ENCODE assay signal across 1 cellular context in the genomic region with DNA sequence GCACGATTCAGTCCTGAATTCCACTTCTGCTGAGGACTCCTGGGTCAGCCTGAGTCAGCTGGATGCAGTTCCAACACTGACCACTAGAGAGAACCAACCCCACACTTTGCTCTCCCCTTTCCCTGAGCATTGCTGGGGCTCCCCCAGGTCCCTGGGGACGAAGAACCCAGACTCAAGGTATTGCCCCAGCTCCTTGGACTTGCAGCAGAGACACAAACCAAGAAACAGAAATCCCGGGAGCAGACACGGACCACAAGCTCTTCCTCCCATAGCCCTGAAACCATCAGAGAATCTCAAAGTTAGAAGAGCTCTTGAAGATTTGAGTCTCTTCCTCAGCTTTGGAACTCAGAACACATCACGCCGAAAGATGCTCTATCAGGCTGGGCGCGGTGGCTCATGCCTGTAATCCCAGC.
A peak's percentile ranks its signal among the peaks of the same experiment; 100 is the strongest.
TF ChIP-seq lines count a peak whose summit lies in the region.

No MANE protein-coding gene starts in this region.

TF ChIP-seq in GM12878, 131 proteins besides CTCF, POLR2A, EP300 and RAD21:
- TF ChIP-seq DPF2 (IDR thresholded peaks at IDR 0.05): 0 out of 2 replicates have a peak, but pooled peaks have one; percentile 33
- peak; percentile 26 for TF ChIP-seq SP1 (IDR thresholded peaks at IDR 0.05; ENCODE audit: low read depth, low read length)
- no peak for TF ChIP-seq CBX5 (IDR thresholded peaks at IDR 0.05; ENCODE audit: low read depth)
- peak in 1 of 2 experiments; percentile 33; a peak in 1 of 4 replicates for TF ChIP-seq BHLHE40 (IDR thresholded peaks at IDR 0.05; ENCODE audit: borderline replicate concordance in 1 of 2, low read depth in 2 of 2, low read length in 1 of 2)
- peak; percentile 58; the same call in 1 of the 2 replicates for TF ChIP-seq NBN (IDR thresholded peaks at IDR 0.05)
- no peak for TF ChIP-seq ATF7 (IDR thresholded peaks at IDR 0.05; ENCODE audit: low read depth)
- TF ChIP-seq JUND (IDR thresholded peaks at IDR 0.05; ENCODE audit: low read depth, low read length): no peak
- no peak for TF ChIP-seq CEBPB (IDR thresholded peaks at IDR 0.05; ENCODE audit: borderline replicate concordance in 1 of 2, low read depth in 2 of 2, low read length in 2 of 2)
- TF ChIP-seq RB1 (IDR thresholded peaks at IDR 0.05; ENCODE audit: borderline replicate concordance): peak; percentile 95; the same call in 1 of the 2 replicates
- TF ChIP-seq PAX5 (IDR thresholded peaks at IDR 0.05; ENCODE audit: borderline replicate concordance, low read depth, low read length): peak; percentile 21; the same call in 1 of the 2 replicates
- TF ChIP-seq, protein P1, sequence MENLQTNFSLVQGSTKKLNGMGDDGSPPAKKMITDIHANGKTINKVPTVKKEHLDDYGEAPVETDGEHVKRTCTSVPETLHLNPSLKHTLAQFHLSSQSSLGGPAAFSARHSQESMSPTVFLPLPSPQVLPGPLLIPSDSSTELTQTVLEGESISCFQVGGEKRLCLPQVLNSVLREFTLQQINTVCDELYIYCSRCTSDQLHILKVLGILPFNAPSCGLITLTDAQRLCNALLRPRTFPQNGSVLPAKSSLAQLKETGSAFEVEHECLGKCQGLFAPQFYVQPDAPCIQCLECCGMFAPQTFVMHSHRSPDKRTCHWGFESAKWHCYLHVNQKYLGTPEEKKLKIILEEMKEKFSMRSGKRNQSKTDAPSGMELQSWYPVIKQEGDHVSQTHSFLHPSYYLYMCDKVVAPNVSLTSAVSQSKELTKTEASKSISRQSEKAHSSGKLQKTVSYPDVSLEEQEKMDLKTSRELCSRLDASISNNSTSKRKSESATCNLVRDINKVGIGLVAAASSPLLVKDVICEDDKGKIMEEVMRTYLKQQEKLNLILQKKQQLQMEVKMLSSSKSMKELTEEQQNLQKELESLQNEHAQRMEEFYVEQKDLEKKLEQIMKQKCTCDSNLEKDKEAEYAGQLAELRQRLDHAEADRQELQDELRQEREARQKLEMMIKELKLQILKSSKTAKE (IDR thresholded peaks at IDR 0.05; ENCODE audit: low read depth, poor library complexity, severe bottlenecking): peak; percentile 54
- TF ChIP-seq WRNIP1 (IDR thresholded peaks at IDR 0.05; ENCODE audit: borderline replicate concordance, low read depth, low read length): no peak
- TF ChIP-seq STAT1 (conservative IDR thresholded peaks at IDR 0.05): 0 out of 2 replicates have a peak, but pooled peaks have one; percentile 44
- TF ChIP-seq USF2 (IDR thresholded peaks at IDR 0.05; ENCODE audit: borderline replicate concordance, low read depth, low read length): no peak
- TF ChIP-seq, protein P2, sequence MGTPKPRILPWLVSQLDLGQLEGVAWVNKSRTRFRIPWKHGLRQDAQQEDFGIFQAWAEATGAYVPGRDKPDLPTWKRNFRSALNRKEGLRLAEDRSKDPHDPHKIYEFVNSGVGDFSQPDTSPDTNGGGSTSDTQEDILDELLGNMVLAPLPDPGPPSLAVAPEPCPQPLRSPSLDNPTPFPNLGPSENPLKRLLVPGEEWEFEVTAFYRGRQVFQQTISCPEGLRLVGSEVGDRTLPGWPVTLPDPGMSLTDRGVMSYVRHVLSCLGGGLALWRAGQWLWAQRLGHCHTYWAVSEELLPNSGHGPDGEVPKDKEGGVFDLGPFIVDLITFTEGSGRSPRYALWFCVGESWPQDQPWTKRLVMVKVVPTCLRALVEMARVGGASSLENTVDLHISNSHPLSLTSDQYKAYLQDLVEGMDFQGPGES (IDR thresholded peaks at IDR 0.05): no peak
- peak; percentile 53 for TF ChIP-seq IKZF1 (conservative IDR thresholded peaks at IDR 0.05)
- no peak for TF ChIP-seq SMAD1 (IDR thresholded peaks at IDR 0.05; ENCODE audit: low read depth, partially characterized antibody)
- TF ChIP-seq YBX1 (IDR thresholded peaks at IDR 0.05): peak; percentile 61; the same call in 1 of the 2 replicates
- TF ChIP-seq RUNX3 (IDR thresholded peaks at IDR 0.05; ENCODE audit: low read length): 0 out of 2 replicates have a peak, but pooled peaks have one; percentile 34
- TF ChIP-seq SIX5 (IDR thresholded peaks at IDR 0.05; ENCODE audit: low read depth, low read length, severe bottlenecking): no peak
- peak; percentile 99 for TF ChIP-seq MEF2B (IDR thresholded peaks at IDR 0.05; ENCODE audit: partially characterized antibody, poor library complexity, severe bottlenecking)
- TF ChIP-seq SUZ12 (IDR thresholded peaks at IDR 0.05; ENCODE audit: unreplicated experiment): no peak
- 0 out of 2 replicates have a peak, but pooled peaks have one; percentile 24 for TF ChIP-seq NR2F1 (conservative IDR thresholded peaks at IDR 0.05)
- peak; percentile 55; the same call in 1 of the 2 replicates for TF ChIP-seq YY1 (IDR thresholded peaks at IDR 0.05; ENCODE audit: low read depth, low read length)
- TF ChIP-seq HCFC1 (IDR thresholded peaks at IDR 0.05; ENCODE audit: low read length): no peak
- no peak for TF ChIP-seq TCF12 (IDR thresholded peaks at IDR 0.05; ENCODE audit: low read depth, low read length)
- no peak for TF ChIP-seq ZNF24 (IDR thresholded peaks at IDR 0.05)
- no peak for TF ChIP-seq POLR2AphosphoS2 (IDR thresholded peaks at IDR 0.05; ENCODE audit: low read depth, low read length)
- TF ChIP-seq MLLT1 (IDR thresholded peaks at IDR 0.05): peak; percentile 79
- TF ChIP-seq SMC3 (IDR thresholded peaks at IDR 0.05; ENCODE audit: borderline replicate concordance, low read length): peak; percentile 91
- no peak for TF ChIP-seq ZNF384 (IDR thresholded peaks at IDR 0.05; ENCODE audit: borderline replicate concordance, low read depth, low read length)
- no peak for TF ChIP-seq NFXL1 (IDR thresholded peaks at IDR 0.05; ENCODE audit: borderline replicate concordance)
- peak; percentile 73 for TF ChIP-seq IRF4 (IDR thresholded peaks at IDR 0.05; ENCODE audit: low read depth, low read length)
- peak; percentile 88; the same call in 1 of the 2 replicates for TF ChIP-seq SMARCA5 (IDR thresholded peaks at IDR 0.05)
- peak; percentile 48 to 56; a peak in 2 of 4 replicates for TF ChIP-seq IKZF2 (IDR thresholded peaks at IDR 0.05)
- no peak for TF ChIP-seq TCF7 (IDR thresholded peaks at IDR 0.05; ENCODE audit: borderline replicate concordance)
- TF ChIP-seq RELA (IDR thresholded peaks at IDR 0.05; ENCODE audit: borderline replicate concordance, partially characterized antibody): peak; percentile 77
- no peak for TF ChIP-seq BMI1 (IDR thresholded peaks at IDR 0.05; ENCODE audit: borderline replicate concordance)
- TF ChIP-seq, protein P3, sequence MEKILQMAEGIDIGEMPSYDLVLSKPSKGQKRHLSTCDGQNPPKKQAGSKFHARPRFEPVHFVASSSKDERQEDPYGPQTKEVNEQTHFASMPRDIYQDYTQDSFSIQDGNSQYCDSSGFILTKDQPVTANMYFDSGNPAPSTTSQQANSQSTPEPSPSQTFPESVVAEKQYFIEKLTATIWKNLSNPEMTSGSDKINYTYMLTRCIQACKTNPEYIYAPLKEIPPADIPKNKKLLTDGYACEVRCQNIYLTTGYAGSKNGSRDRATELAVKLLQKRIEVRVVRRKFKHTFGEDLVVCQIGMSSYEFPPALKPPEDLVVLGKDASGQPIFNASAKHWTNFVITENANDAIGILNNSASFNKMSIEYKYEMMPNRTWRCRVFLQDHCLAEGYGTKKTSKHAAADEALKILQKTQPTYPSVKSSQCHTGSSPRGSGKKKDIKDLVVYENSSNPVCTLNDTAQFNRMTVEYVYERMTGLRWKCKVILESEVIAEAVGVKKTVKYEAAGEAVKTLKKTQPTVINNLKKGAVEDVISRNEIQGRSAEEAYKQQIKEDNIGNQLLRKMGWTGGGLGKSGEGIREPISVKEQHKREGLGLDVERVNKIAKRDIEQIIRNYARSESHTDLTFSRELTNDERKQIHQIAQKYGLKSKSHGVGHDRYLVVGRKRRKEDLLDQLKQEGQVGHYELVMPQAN (conservative IDR thresholded peaks at IDR 0.05): no peak
- no peak for TF ChIP-seq ZBED1 (IDR thresholded peaks at IDR 0.05; ENCODE audit: borderline replicate concordance)
- TF ChIP-seq ZNF274 (IDR thresholded peaks at IDR 0.05; ENCODE audit: insufficient read depth, insufficient read length): no peak
